8 cellular contexts compared by ENCODE assay signal in genomic region chr6:79570802-79571367, GRCh38. TPM values are rescaled to one million over a fixed set of nuclear protein-coding genes. Genes with fewer than 3 reads are reported as not detected.
DNase-seq lines count a peak whose midpoint lies in the region; ATAC-seq, FAIRE-seq and TF ChIP-seq lines count a peak whose summit lies in the region.

No MANE protein-coding gene starts in this region.

- H3K27ac ChIP-seq in HUES6 (ENCODE audit: low read depth, low read length) (0 out of 2 replicates have a peak overlapping the region, but pooled peaks have one; percentile 74), PC-3 (ENCODE audit: low read length) (no peak overlapping the region)
- no peak overlapping the region for H3K27ac ChIP-seq in naive thymus-derived CD4-positive, alpha-beta T cell (ENCODE audit: low read depth, low read length)

- peaks cover 0 to 5% (median 0%) of the 10 kb centered on the region in 7 donors for H3K4me1 Mint-ChIP-seq in naive thymus-derived CD4-positive, alpha-beta T cell

- intact Hi-C loops in PC-3 (cut with micrococcal nuclease): loop anchor here (1.0 to 5.0 kb wide), 4 partner anchors 64 to 241 kb away; no protein-coding TSS in a partner anchor
- intact Hi-C loops in naive thymus-derived CD4-positive, alpha-beta T cell (cut with micrococcal nuclease): loop anchor here (1.0 to 2.0 kb wide), 7 partner anchors 75 to 524 kb away; no protein-coding TSS in a partner anchor

- ATAC-seq in GM21390 (IDR thresholded peaks at IDR 0.05; ENCODE audit: unreplicated experiment) (peak; percentile 91), PC-3 (peak; percentile 58)
- peak; percentile 60 for ATAC-seq in naive thymus-derived CD4-positive, alpha-beta T cell

- H3K27me3 Mint-ChIP-seq in naive thymus-derived CD4-positive, alpha-beta T cell: peaks cover 0 to 5% (median 0%) of the 10 kb centered on the region in 5 donors

- peak; percentile 87 for FAIRE-seq in endometrium (lab: Jason Lieb, UNC)

- H3F3A ChIP-seq in PC-3 (ENCODE audit: low read length, unreplicated experiment): no peaks in the 10 kb centered on the region

- no peaks in the 10 kb centered on the region for H3K36me3 Mint-ChIP-seq in naive thymus-derived CD4-positive, alpha-beta T cell

- H3K36me3 ChIP-seq in HUES6 (ENCODE audit: control insufficient read depth, insufficient read depth, low read length) (no peaks in the 10 kb centered on the region), PC-3 (ENCODE audit: low read depth, low read length) (no peaks in the 10 kb centered on the region)
- H3K36me3 ChIP-seq in naive thymus-derived CD4-positive, alpha-beta T cell (ENCODE audit: control insufficient read depth in 2 of 3, insufficient read depth in 3 of 3, low read length in 3 of 3): no peaks in the 10 kb centered on the region

- H3K4me1 ChIP-seq in HUES6 (ENCODE audit: control insufficient read depth, insufficient read depth, low read length) (peaks cover 51% of the 10 kb centered on the region), PC-3 (ENCODE audit: insufficient read depth, low read length) (peaks cover 32% of the 10 kb centered on the region)
- no peaks in the 10 kb centered on the region for H3K4me1 ChIP-seq in naive thymus-derived CD4-positive, alpha-beta T cell (ENCODE audit: control insufficient read depth in 2 of 2, insufficient read depth in 2 of 2, low read length in 2 of 2)

- no peaks in the 10 kb centered on the region for H3K9me3 ChIP-seq in HUES6 (ENCODE audit: control insufficient read depth, insufficient read depth, low read depth, low read length)
- H3K9me3 ChIP-seq in PC-3 (ENCODE audit: low read length): no peaks in the 10 kb centered on the region
- no peaks in the 10 kb centered on the region for H3K9me3 ChIP-seq in naive thymus-derived CD4-positive, alpha-beta T cell (ENCODE audit: control insufficient read depth in 2 of 3, low read length in 3 of 3)

- H2AFZ ChIP-seq in PC-3 (ENCODE audit: low read length): no peak overlapping the region

- peak; percentile 99 for DNase-seq in DMS79 treated with DMSO at 0.1 percent for 48 hours (lab: John Stamatoyannopoulos, UW)
- no peak for DNase-seq in PC-3
- peak in 6 of 9 donors; percentile 17 to 52 (median 44) for DNase-seq in naive thymus-derived CD4-positive, alpha-beta T cell
- no peak for DNase-seq in mucosa of gallbladder (ENCODE audit: low spot score)
- DNase-seq in NK-92 (lab: John Stamatoyannopoulos, UW; ENCODE audit: unreplicated experiment): no peak

- POLR2A ChIA-PET in PC-3 (lab: Charles Lee; ENCODE audit: unreplicated experiment): interaction anchor here (0.7 kb wide), 1 partner anchor 34 kb away, joined by 4 read pairs; the partner anchor contains the start of gene LCA5
- POLR2A ChIA-PET in naive thymus-derived CD4-positive, alpha-beta T cell (lab: Charles Lee): interaction anchor here (1.0 kb wide), 1 partner anchor 140 kb away, joined by 4 read pairs; no protein-coding TSS in a partner anchor

- H3K4me2 ChIP-seq in PC-3 (ENCODE audit: low read length): peak overlapping the region; percentile 79

- BruUV-seq in PC-3 (replicated peaks; lab: Mats Ljungman, UMichigan): no TSS peak

- peak overlapping the region in 5 of 10 donors; percentile 2 to 61 (median 51) for H3K4me3 Mint-ChIP-seq in naive thymus-derived CD4-positive, alpha-beta T cell

- H4K20me1 ChIP-seq in PC-3 (ENCODE audit: low read length): no peaks in the 10 kb centered on the region

- H3K27me3 ChIP-seq in HUES6 (ENCODE audit: control insufficient read depth, insufficient read depth, low read length) (no peaks in the 10 kb centered on the region), PC-3 (ENCODE audit: low read length) (no peaks in the 10 kb centered on the region)
- H3K27me3 ChIP-seq in naive thymus-derived CD4-positive, alpha-beta T cell (ENCODE audit: control insufficient read depth in 2 of 2, insufficient read depth in 2 of 2, low read length in 2 of 2): no peaks in the 10 kb centered on the region

- H3K4me3 ChIP-seq in HUES6 (ENCODE audit: low read depth, low read length) (no peak overlapping the region), PC-3 (ENCODE audit: low read length) (peak overlapping the region; percentile 52)
- no peak overlapping the region for H3K4me3 ChIP-seq in naive thymus-derived CD4-positive, alpha-beta T cell (ENCODE audit: low read length)

- H3K9me3 Mint-ChIP-seq in naive thymus-derived CD4-positive, alpha-beta T cell: no peaks in the 10 kb centered on the region

- H3K9me2 ChIP-seq in PC-3 (replicated peaks; ENCODE audit: low read length): no peaks in the 10 kb centered on the region

- H3K9ac ChIP-seq in HUES6 (ENCODE audit: low read length) (no peak overlapping the region), PC-3 (ENCODE audit: low read length) (no peak overlapping the region)

- H3K79me2 ChIP-seq in PC-3 (ENCODE audit: low read length): no peaks in the 10 kb centered on the region

- CTCF ChIA-PET in PC-3 (lab: Charles Lee): interaction anchor here (0.6 to 1.5 kb wide), 4 partner anchors 26 to 395 kb away, joined by 3 to 13 read pairs (median 6); partner anchors contain the start of gene SH3BGRL2
- CTCF ChIA-PET in naive thymus-derived CD4-positive, alpha-beta T cell (lab: Charles Lee): interaction anchor here (0.6 to 2.1 kb wide), 11 partner anchors 75 to 243 kb away, joined by 3 to 19 read pairs (median 3); no protein-coding TSS in a partner anchor

- TF ChIP-seq CTCF in PC-3 (conservative IDR thresholded peaks at IDR 0.05; ENCODE audit: low read depth, low read length): peak; percentile 74

- no peak overlapping the region for H3K27ac Mint-ChIP-seq in naive thymus-derived CD4-positive, alpha-beta T cell

RNA-seq across cellular contexts. Expression of gene LCA5, which starts 33.7 kb away (rescaled TPM):
- total RNA-seq in PC-3 (2014; rRNA removed) (0.73 and 0.86 TPM in 2 replicates), mucosa of gallbladder (5.7 TPM)
- total RNA-seq in naive thymus-derived CD4-positive, alpha-beta T cell: under 1 TPM; 0.10 to 0.65 (median 0.24) TPM
- under 1 TPM; 0.30 to 0.53 TPM for polyA plus RNA-seq in naive thymus-derived CD4-positive, alpha-beta T cell

Comparison
In these comparisons a context has a peak if more than half of its experiments do, and no peak if none do; other contexts are left out.
1. DNase-seq: peak in DMS79 treated with DMSO at 0.1 percent for 48 hours (single experiment) and naive thymus-derived CD4-positive, alpha-beta T cell (6 of 9); none in PC-3 (single experiment), mucosa of gallbladder (single experiment) and NK-92 (single experiment).
2. Peak in every context shown above with its lines, with median percentiles within 50 percentile points of each other: ATAC-seq.